In genomic region chr2:26993768-26994167, GRCh38 we compare ENCODE assay signal across 16 cellular contexts.
"Had no signal": no experiment of that assay in that cellular context is flagged by ENCODE, and none has a peak within 500 bp of the region (broad histone marks: within the 10 kb centered on the region; RNA-seq: fewer than 3 reads in every experiment).

No MANE protein-coding gene starts in this region.

- H3K36me3 ChIP-seq: sigmoid colon, transverse colon had no signal

- H3K27me3 ChIP-seq: sigmoid colon, transverse colon had no signal

- ATAC-seq: activated naive CD4-positive, alpha-beta T cell treated with anti-CD3 and anti-CD28 coated beads, Interleukin-2, amount 50 U/mL, for 72 hours; esophagus mucosa; left lobe of liver had no signal

- H3K27ac ChIP-seq: sigmoid colon, transverse colon had no signal

- H3K4me1 Mint-ChIP-seq: memory B cell, nephron had no signal

- DNase-seq: activated CD4-positive, alpha-beta T cell treated with anti-CD3 and anti-CD28 coated beads, Interleukin-2, amount 50 U/mL, for 1 hour; activated T-cell treated with anti-CD3 and anti-CD28 coated beads, Interleukin-2, amount 50 U/mL, for 1 hour; amniotic stem cell; glutamatergic neuron; sigmoid colon; stimulated activated CD4-positive, alpha-beta T cell treated with anti-CD3 and anti-CD28 coated beads, Interleukin-12 subunit alpha, Interleukin-12 subunit beta, amount 100 ng/mL, for 4 hours; stimulated activated naive CD4-positive, alpha-beta T cell; substantia nigra; transverse colon had no signal

- H3K4me1 ChIP-seq: sigmoid colon had no signal

- H3K9me3 Mint-ChIP-seq: activated naive CD4-positive, alpha-beta T cell treated with anti-CD3 and anti-CD28 coated beads, Interleukin-2, amount 50 U/mL, for 72 hours; brain; dendritic cell treated with granulocyte-macrophage colony-stimulating factor and Interleukin-4, amounts not matched to agents 40 ng/mL and 50 ng/mL, for 4 days; memory B cell; nephron had no signal

- H3K36me3 Mint-ChIP-seq: activated naive CD4-positive, alpha-beta T cell treated with anti-CD3 and anti-CD28 coated beads, Interleukin-2, amount 50 U/mL, for 72 hours had no signal

- H3K9me3 ChIP-seq: sigmoid colon, transverse colon had no signal

- H3K4me3 Mint-ChIP-seq: brain; dendritic cell treated with granulocyte-macrophage colony-stimulating factor and Interleukin-4, amounts not matched to agents 40 ng/mL and 50 ng/mL, for 4 days; memory B cell; nephron had no signal

- H3K27ac Mint-ChIP-seq: activated naive CD4-positive, alpha-beta T cell treated with anti-CD3 and anti-CD28 coated beads, Interleukin-2, amount 50 U/mL, for 72 hours; brain; dendritic cell treated with granulocyte-macrophage colony-stimulating factor and Interleukin-4, amounts not matched to agents 40 ng/mL and 50 ng/mL, for 4 days; memory B cell; nephron had no signal

- H3K4me3 ChIP-seq: sigmoid colon, transverse colon had no signal

- H3K27me3 Mint-ChIP-seq: brain had no signal
